Comparison of ENCODE assay signal across 16 cellular contexts in the genomic region with DNA sequence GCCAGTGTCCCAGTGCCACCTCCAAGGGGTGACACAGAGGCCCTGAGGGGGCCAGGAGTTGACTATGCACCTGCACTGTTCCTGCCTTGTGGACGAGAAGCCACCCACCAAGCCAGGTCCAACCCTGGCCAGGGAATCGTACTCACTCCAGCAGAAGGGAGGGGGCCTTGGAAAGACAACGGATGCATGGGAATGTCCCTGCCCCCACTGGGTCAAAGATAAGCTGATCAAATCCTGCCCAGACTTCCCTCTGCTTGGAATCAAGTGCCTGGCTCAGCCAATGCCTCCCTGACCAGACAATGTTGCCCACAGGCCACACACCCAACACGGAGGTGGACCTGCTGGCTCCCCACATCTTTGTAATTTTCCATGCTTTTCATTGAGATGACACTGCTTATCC. TPM values are rescaled to one million over a fixed set of nuclear protein-coding genes. Genes with fewer than 3 reads are reported as not detected.
DNase-seq lines count a peak whose midpoint lies in the region; ATAC-seq and TF ChIP-seq lines count a peak whose summit lies in the region.
"Had no signal": no experiment of that assay in that cellular context is flagged by ENCODE, and none has a peak within 500 bp of the region (broad histone marks: within the 10 kb centered on the region; RNA-seq: fewer than 3 reads in every experiment).

No MANE protein-coding gene starts in this region.

- CTCF ChIA-PET in SK-N-SH (lab: Yijun Ruan, JAX) = interaction anchor here (1.2 to 2.4 kb wide), 2 partner anchors 43 to 63 kb away, joined by 7 to 10 read pairs; no protein-coding TSS in a partner anchor
- CTCF ChIA-PET in CD8-positive, alpha-beta T cell (lab: Charles Lee) = no interaction called here

- intact Hi-C loops in CD8-positive, alpha-beta T cell (cut with DNase I, micrococcal nuclease) = no loop called here
- intact Hi-C loops in natural killer cell (cut with micrococcal nuclease) = no loop called here

- H4K91ac ChIP-seq in neuronal stem cell (ENCODE audit: low read depth, low read length, poor library complexity) = no peak overlapping the region

- H3K9me2 ChIP-seq in SK-N-SH = no peaks in the 10 kb centered on the region

- peak; percentile 51 for DNase-seq in SK-N-SH
- no peak for DNase-seq in CD8-positive, alpha-beta T cell
- DNase-seq in effector memory CD8-positive, alpha-beta T cell = no peak
- no peak for DNase-seq in natural killer cell
- DNase-seq in neuronal stem cell (ENCODE audit: low spot score) = no peak
- no peak for DNase-seq in MG63
- DNase-seq: 8988T; AML-193; Caco-2; CD4-positive, CD25-positive, alpha-beta regulatory T cell; DND-41; GDM1 had no signal

- H2AFZ ChIP-seq in SK-N-SH (ENCODE audit: low read depth) (no peak overlapping the region), neuronal stem cell (ENCODE audit: low read length) (no peak overlapping the region)

- no peak overlapping the region for H3K18ac ChIP-seq in neuronal stem cell (ENCODE audit: low read length)

- no peak overlapping the region for H3K4me3 ChIP-seq in SK-N-SH (ENCODE audit: low read depth in 2 of 2, low read length in 1 of 2)
- no peak overlapping the region for H3K4me3 ChIP-seq in CD8-positive, alpha-beta T cell (ENCODE audit: low read depth, low read length)
- no peak overlapping the region for H3K4me3 ChIP-seq in neuronal stem cell (ENCODE audit: low read length in 2 of 2)
- no peak overlapping the region for H3K4me3 ChIP-seq in MG63
- H3K4me3 ChIP-seq: BLaER1 treated with 17β-estradiol and CSF1 and Interleukin-3, amounts not matched to agents 10 nM and 100 nM had no signal

- H3K4me3 Mint-ChIP-seq in CD8-positive, alpha-beta T cell = no peak overlapping the region
- H3K4me3 Mint-ChIP-seq in effector memory CD8-positive, alpha-beta T cell = no peak overlapping the region
- H3K4me3 Mint-ChIP-seq in natural killer cell = no peak overlapping the region
- H3K4me3 Mint-ChIP-seq: CD4-positive, CD25-positive, alpha-beta regulatory T cell had no signal

- no peak overlapping the region for H3K4me2 ChIP-seq in SK-N-SH
- no peak overlapping the region for H3K4me2 ChIP-seq in neuronal stem cell (ENCODE audit: insufficient read depth, low read length, poor library complexity, severe bottlenecking)
- H3K4me2 ChIP-seq: BLaER1 treated with 17β-estradiol and CSF1 and Interleukin-3, amounts not matched to agents 10 nM and 100 nM had no signal

- TF ChIP-seq CTCF in SK-N-SH (IDR thresholded peaks at IDR 0.05) (no peak), natural killer cell (IDR thresholded peaks at IDR 0.05) (no peak)
- TF ChIP-seq CTCF in CD8-positive, alpha-beta T cell (IDR thresholded peaks at IDR 0.05) = no peak

- TF ChIP-seq RAD21 in SK-N-SH (IDR thresholded peaks at IDR 0.05; ENCODE audit: low read length) = no peak

- no peaks in the 10 kb centered on the region for H3K27me3 Mint-ChIP-seq in CD8-positive, alpha-beta T cell (ENCODE audit: low read depth)
- H3K27me3 Mint-ChIP-seq in effector memory CD8-positive, alpha-beta T cell = no peaks in the 10 kb centered on the region
- H3K27me3 Mint-ChIP-seq in natural killer cell (ENCODE audit: low read depth in 2 of 2) = no peaks in the 10 kb centered on the region

- ATAC-seq in SK-N-SH treated with all-trans-retinoic acid at 6 μM for 48 hours (no peak), natural killer cell (no peak), HG02759 (IDR thresholded peaks at IDR 0.05; ENCODE audit: unreplicated experiment) (no peak)
- no peak for ATAC-seq in CD8-positive, alpha-beta T cell
- ATAC-seq in effector memory CD8-positive, alpha-beta T cell (replicated peaks) = no peak
- ATAC-seq: HCT116 had no signal

- no peaks in the 10 kb centered on the region for H3K36me3 ChIP-seq in SK-N-SH (replicated peaks in 1 of 2; ENCODE audit: control insufficient read depth in 1 of 2, insufficient read depth in 2 of 2, low read length in 1 of 2)
- no peaks in the 10 kb centered on the region for H3K36me3 ChIP-seq in CD8-positive, alpha-beta T cell (ENCODE audit: insufficient read depth, low read length)
- H3K36me3 ChIP-seq in neuronal stem cell (replicated peaks in 1 of 2; ENCODE audit: control insufficient read depth in 2 of 2, insufficient read depth in 2 of 2, low read length in 2 of 2) = no peaks in the 10 kb centered on the region
- no peaks in the 10 kb centered on the region for H3K36me3 ChIP-seq in MG63
- H3K36me3 ChIP-seq: BLaER1 treated with 17β-estradiol and CSF1 and Interleukin-3, amounts not matched to agents 10 nM and 100 nM had no signal

- H3K14ac ChIP-seq in neuronal stem cell (ENCODE audit: low read length) = no peak overlapping the region

- H3K4me1 ChIP-seq in SK-N-SH (ENCODE audit: control insufficient read depth in 1 of 2, insufficient read depth in 2 of 2, low read depth in 1 of 2, low read length in 1 of 2) (peaks cover 0 to 60% of the 10 kb centered on the region in 2 experiments; a peak in 1 of 4 replicates), neuronal stem cell (ENCODE audit: control insufficient read depth in 2 of 2, insufficient read depth in 1 of 2, low read depth in 1 of 2, low read length in 2 of 2) (peaks cover 3 to 18% of the 10 kb centered on the region in 2 donors)
- H3K4me1 ChIP-seq in CD8-positive, alpha-beta T cell (ENCODE audit: insufficient read depth, low read length) = peaks cover 28% of the 10 kb centered on the region
- H3K4me1 ChIP-seq: Caco-2 had no signal

- WGBS in SK-N-SH (ENCODE audit: low lambda C conversion rate) = 27% methylated on average over 4 of the region's 4 CpGs
- WGBS in neuronal stem cell (ENCODE audit: extremely low coverage in 2 of 2, insufficient read length in 2 of 2, insufficient replicate concordance in 1 of 2), 2 donors = no CpG with 5 or more reads among the region's 4 CpGs

- H3K4me1 Mint-ChIP-seq in CD8-positive, alpha-beta T cell (ENCODE audit: low read depth) = peaks cover 29% of the 10 kb centered on the region
- H3K4me1 Mint-ChIP-seq in effector memory CD8-positive, alpha-beta T cell (ENCODE audit: low read depth in 2 of 2) = peaks cover 52 to 63% of the 10 kb centered on the region in 2 donors
- peaks cover 34 to 78% of the 10 kb centered on the region in 2 donors for H3K4me1 Mint-ChIP-seq in natural killer cell

- H3K27ac Mint-ChIP-seq in CD8-positive, alpha-beta T cell = peak overlapping the region; percentile 0
- H3K27ac Mint-ChIP-seq in effector memory CD8-positive, alpha-beta T cell = peak overlapping the region; percentile 91
- H3K27ac Mint-ChIP-seq in natural killer cell = peak overlapping the region; percentile 21 to 75

- H3K27ac ChIP-seq in SK-N-SH (ENCODE audit: low read depth in 2 of 2, low read length in 1 of 2) (peak overlapping the region in 1 of 2 experiments; percentile 60; a peak in 2 of 4 replicates), neuronal stem cell (replicated peaks; ENCODE audit: low read length) (no peak overlapping the region)
- H3K27ac ChIP-seq in CD8-positive, alpha-beta T cell (ENCODE audit: low read depth, low read length) = no peak overlapping the region
- H3K27ac ChIP-seq: BLaER1 treated with 17β-estradiol and CSF1 and Interleukin-3, amounts not matched to agents 10 nM and 100 nM had no signal

- H3K36me3 Mint-ChIP-seq in CD8-positive, alpha-beta T cell = no peaks in the 10 kb centered on the region
- peaks cover 21% of the 10 kb centered on the region for H3K36me3 Mint-ChIP-seq in effector memory CD8-positive, alpha-beta T cell (ENCODE audit: insufficient read depth)
- H3K36me3 Mint-ChIP-seq in natural killer cell = no peaks in the 10 kb centered on the region
- H3K36me3 Mint-ChIP-seq: CD4-positive, CD25-positive, alpha-beta regulatory T cell had no signal

- POLR2A ChIA-PET in SK-N-SH (lab: Yijun Ruan, JAX) = no interaction called here
- POLR2A ChIA-PET in CD8-positive, alpha-beta T cell (lab: Charles Lee) = no interaction called here

- H3K27me3 ChIP-seq in SK-N-SH (ENCODE audit: insufficient read depth) = no peaks in the 10 kb centered on the region
- no peaks in the 10 kb centered on the region for H3K27me3 ChIP-seq in CD8-positive, alpha-beta T cell (ENCODE audit: insufficient read depth, low read length)
- peaks cover 0 to 25% (median 0%) of the 10 kb centered on the region in 3 experiments for H3K27me3 ChIP-seq in neuronal stem cell (ENCODE audit: control insufficient read depth in 3 of 3, insufficient read depth in 3 of 3, low read depth in 1 of 3, low read length in 3 of 3)
- no peaks in the 10 kb centered on the region for H3K27me3 ChIP-seq in MG63
- H3K27me3 ChIP-seq: BLaER1 treated with 17β-estradiol and CSF1 and Interleukin-3, amounts not matched to agents 10 nM and 100 nM had no signal

- H3K9ac ChIP-seq in SK-N-SH (no peak overlapping the region), neuronal stem cell (ENCODE audit: low read depth, low read length, poor library complexity) (no peak overlapping the region)
- H3K9ac ChIP-seq: BLaER1 treated with 17β-estradiol and CSF1 and Interleukin-3, amounts not matched to agents 10 nM and 100 nM had no signal

- no peak overlapping the region for H4K8ac ChIP-seq in neuronal stem cell (ENCODE audit: low read depth, low read length)

- H2BK5ac ChIP-seq in neuronal stem cell (ENCODE audit: low read length) = no peak overlapping the region

- H2BK15ac ChIP-seq in neuronal stem cell (ENCODE audit: low read length) = no peak overlapping the region

- no peak overlapping the region for H2BK12ac ChIP-seq in neuronal stem cell (ENCODE audit: low read length)

- no peaks in the 10 kb centered on the region for H3F3A ChIP-seq in SK-N-SH (replicated peaks; ENCODE audit: insufficient read depth)

- TF ChIP-seq EP300 in SK-N-SH (IDR thresholded peaks at IDR 0.05; ENCODE audit: borderline replicate concordance in 1 of 2, low read depth in 1 of 2, low read length in 1 of 2) = no peak

- H3K79me1 ChIP-seq in neuronal stem cell (ENCODE audit: low read depth, low read length) = peaks cover 2% of the 10 kb centered on the region

- no peak overlapping the region for H3K4ac ChIP-seq in neuronal stem cell (ENCODE audit: low read length)

- no peak overlapping the region for H2AK5ac ChIP-seq in neuronal stem cell (ENCODE audit: low read depth, low read length)

- no peak overlapping the region for H3K23ac ChIP-seq in neuronal stem cell (ENCODE audit: low read depth, low read length, poor library complexity)

- H3K79me2 ChIP-seq in SK-N-SH (ENCODE audit: insufficient read depth) = no peaks in the 10 kb centered on the region

- H4K20me1 ChIP-seq in SK-N-SH (ENCODE audit: insufficient read depth) = no peaks in the 10 kb centered on the region

- no peaks in the 10 kb centered on the region for H3K9me3 Mint-ChIP-seq in CD8-positive, alpha-beta T cell
- no peaks in the 10 kb centered on the region for H3K9me3 Mint-ChIP-seq in effector memory CD8-positive, alpha-beta T cell
- no peaks in the 10 kb centered on the region for H3K9me3 Mint-ChIP-seq in natural killer cell
- H3K9me3 Mint-ChIP-seq: CD4-positive, CD25-positive, alpha-beta regulatory T cell had no signal

- H2BK120ac ChIP-seq in neuronal stem cell (ENCODE audit: low read depth, low read length) = no peak overlapping the region

- H3K9me3 ChIP-seq in SK-N-SH (no peaks in the 10 kb centered on the region), neuronal stem cell (replicated peaks in 1 of 2; ENCODE audit: control insufficient read depth in 2 of 2, insufficient read depth in 1 of 2, low read depth in 1 of 2, low read length in 2 of 2) (peaks cover 0 to 2% of the 10 kb centered on the region in 2 donors), MG63 (no peaks in the 10 kb centered on the region)
- no peaks in the 10 kb centered on the region for H3K9me3 ChIP-seq in CD8-positive, alpha-beta T cell (ENCODE audit: low read length)
- H3K9me3 ChIP-seq: BLaER1 treated with 17β-estradiol and CSF1 and Interleukin-3, amounts not matched to agents 10 nM and 100 nM; Caco-2 had no signal

RNA-seq across cellular contexts. Expression of a gene that starts 23.9 kb away (rescaled TPM):
- 1.1 and 2.8 TPM in 2 replicates for polyA plus RNA-seq in SK-N-SH (2012; rRNA removed)
- polyA plus RNA-seq in SK-N-SH (2012; cell fraction: cytosol; rRNA removed) = 1.7 and 4.0 TPM in 2 replicates
- 4.1 and 5.7 TPM in 2 replicates for polyA plus RNA-seq in SK-N-SH (2012; cell fraction: nucleus; rRNA removed)
- total RNA-seq in CD8-positive, alpha-beta T cell = 1 to 10 TPM; 7.2 to 8.7 TPM
- total RNA-seq in natural killer cell = 10 to 100 TPM; 36.5 to 56.4 (median 43.8) TPM
- polyA plus RNA-seq in neuronal stem cell (2013, experiment 1 of 2) = 12.5 TPM
- 12.2 TPM for polyA plus RNA-seq in neuronal stem cell (2013, experiment 2 of 2)
- not detected in 2 replicates for total RNA-seq in MG63 (2014; rRNA removed; shearing (Covaris generic); ENCODE audit: low replicate concordance)

Comparison
In these comparisons a context has a peak if more than half of its experiments do, and no peak if none do; other contexts are left out.
1. H3K27ac Mint-ChIP-seq: peak in every context shown above with its lines; median percentile 91 in effector memory CD8-positive, alpha-beta T cell; 48 in natural killer cell; 0 in CD8-positive, alpha-beta T cell.